Comparison of ENCODE assay signal across 10 cellular contexts in the genomic region with DNA sequence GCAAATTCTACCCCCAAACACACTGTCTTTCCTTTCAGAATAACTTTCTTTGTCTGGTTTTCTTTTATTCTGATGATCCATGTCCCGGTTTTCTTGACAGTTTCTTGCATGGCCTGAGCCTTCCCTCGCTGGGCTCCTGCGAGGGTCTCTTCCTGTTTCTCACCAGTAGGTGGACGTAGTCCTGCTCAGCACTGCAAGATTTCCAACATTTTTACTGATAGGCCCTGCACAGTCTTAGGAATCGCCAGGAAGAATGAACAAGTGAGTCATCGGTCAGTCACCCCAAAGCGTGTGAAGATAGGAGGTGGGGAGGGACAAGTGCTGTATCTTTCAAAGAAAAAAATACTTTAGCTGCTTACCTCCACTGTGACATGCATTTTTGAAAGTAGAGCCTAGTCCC.
A peak's percentile ranks its signal among the peaks of the same experiment; 100 is the strongest.
DNase-seq lines count a peak whose midpoint lies in the region; ATAC-seq lines count a peak whose summit lies in the region.
"Had no signal": no experiment of that assay in that cellular context is flagged by ENCODE, and none has a peak within 500 bp of the region (broad histone marks: within the 10 kb centered on the region; RNA-seq: fewer than 3 reads in every experiment).

No MANE protein-coding gene starts in this region.

- no peaks in the 10 kb centered on the region for H3K9me3 Mint-ChIP-seq in effector memory CD8-positive, alpha-beta T cell
- H3K9me3 Mint-ChIP-seq: dendritic cell treated with granulocyte-macrophage colony-stimulating factor and Interleukin-4, amounts not matched to agents 40 ng/mL and 50 ng/mL, for 4 days had no signal

- DNase-seq in AG08396 (ENCODE audit: low spot score) = peak; percentile 83
- peak; percentile 25 for DNase-seq in HK-2 (ENCODE audit: unreplicated experiment)
- DNase-seq in amniotic stem cell (lab: John Stamatoyannopoulos, UW) = peak; percentile 78
- peak; percentile 92 for DNase-seq in kidney glomerular epithelial cell (lab: John Stamatoyannopoulos, UW)
- no peak for DNase-seq in effector memory CD8-positive, alpha-beta T cell
- DNase-seq in NCI-H2107 treated with DMSO at 0.1 percent for 48 hours (lab: John Stamatoyannopoulos, UW; ENCODE audit: unreplicated experiment) = no peak
- DNase-seq: left cardiac atrium had no signal

- no peak overlapping the region for H3K4me3 Mint-ChIP-seq in effector memory CD8-positive, alpha-beta T cell
- H3K4me3 Mint-ChIP-seq: dendritic cell treated with granulocyte-macrophage colony-stimulating factor and Interleukin-4, amounts not matched to agents 40 ng/mL and 50 ng/mL, for 4 days had no signal

- H3K27me3 Mint-ChIP-seq in effector memory CD8-positive, alpha-beta T cell = peaks cover 31 to 50% of the 10 kb centered on the region in 2 donors
- H3K27me3 Mint-ChIP-seq: dendritic cell treated with granulocyte-macrophage colony-stimulating factor and Interleukin-4, amounts not matched to agents 40 ng/mL and 50 ng/mL, for 4 days had no signal

- no peak overlapping the region for H3K27ac Mint-ChIP-seq in effector memory CD8-positive, alpha-beta T cell
- H3K27ac Mint-ChIP-seq: dendritic cell treated with granulocyte-macrophage colony-stimulating factor and Interleukin-4, amounts not matched to agents 40 ng/mL and 50 ng/mL, for 4 days had no signal

- ATAC-seq in HG03378 (IDR thresholded peaks at IDR 0.05; ENCODE audit: unreplicated experiment) = no peak
- ATAC-seq in HG03342 (IDR thresholded peaks at IDR 0.05; ENCODE audit: unreplicated experiment) = no peak
- no peak for ATAC-seq in effector memory CD8-positive, alpha-beta T cell (replicated peaks)

- H3K4me1 Mint-ChIP-seq in effector memory CD8-positive, alpha-beta T cell (ENCODE audit: low read depth in 2 of 2) = no peaks in the 10 kb centered on the region

- no peaks in the 10 kb centered on the region for H3K36me3 Mint-ChIP-seq in effector memory CD8-positive, alpha-beta T cell (ENCODE audit: insufficient read depth)

Comparison
In these comparisons a context has a peak if more than half of its experiments do, and no peak if none do; other contexts are left out.
1. DNase-seq: peak in AG08396 (single experiment), HK-2 (single experiment), amniotic stem cell (single experiment) and kidney glomerular epithelial cell (single experiment); none in effector memory CD8-positive, alpha-beta T cell (0 of 3) and NCI-H2107 treated with DMSO at 0.1 percent for 48 hours (single experiment).